Comparison of ENCODE assay signal across 1 cellular context in genomic region chr2:86440631-86441391, GRCh38.
TF ChIP-seq lines count a peak whose summit lies in the region.

Gene KDM3A (plus strand): TSS chr2:86441371. CDS start chr2:86442048, 677 bp downstream.

TF ChIP-seq in WTC11, 78 proteins besides CTCF, POLR2A, EP300 and RAD21 (continued from another document):
- TF ChIP-seq NR2C2 (CRISPR knock-in tag; IDR thresholded peaks at IDR 0.05) (peak; percentile 82), ATF2 (CRISPR knock-in tag; IDR thresholded peaks at IDR 0.05; ENCODE audit: borderline replicate concordance, low read depth) (peak; percentile 75; the same call in 1 of the 2 replicates), CBFB (CRISPR knock-in tag; IDR thresholded peaks at IDR 0.05; ENCODE audit: low read depth) (peak; percentile 89; the same call in 1 of the 2 replicates), ZNF219 (CRISPR knock-in tag; IDR thresholded peaks at IDR 0.05; ENCODE audit: borderline replicate concordance) (peak; percentile 92), ESRRA (CRISPR knock-in tag; IDR thresholded peaks at IDR 0.05; ENCODE audit: borderline replicate concordance) (peak; percentile 95; the same call in 1 of the 2 replicates), IRF1 (CRISPR knock-in tag; IDR thresholded peaks at IDR 0.05) (peak; percentile 99), PREB (CRISPR knock-in tag; IDR thresholded peaks at IDR 0.05; ENCODE audit: borderline replicate concordance) (peak; percentile 95), ERG (CRISPR knock-in tag; IDR thresholded peaks at IDR 0.05) (no peak), MXD4 (CRISPR knock-in tag; IDR thresholded peaks at IDR 0.05; ENCODE audit: borderline replicate concordance) (no peak), ZBTB43 (CRISPR knock-in tag; IDR thresholded peaks at IDR 0.05) (peak; percentile 97), PRRX2 (CRISPR knock-in tag; IDR thresholded peaks at IDR 0.05) (no peak), NFYB (CRISPR knock-in tag; conservative IDR thresholded peaks at IDR 0.05; ENCODE audit: low read depth) (peak; percentile 74), RORB (CRISPR knock-in tag; IDR thresholded peaks at IDR 0.05) (no peak), TEAD1 (CRISPR knock-in tag; IDR thresholded peaks at IDR 0.05) (peak; percentile 99), FOXP4 (CRISPR knock-in tag; IDR thresholded peaks at IDR 0.05) (peak; percentile 99), E2F5 (CRISPR knock-in tag; IDR thresholded peaks at IDR 0.05) (peak; percentile 95), ZNF138 (CRISPR knock-in tag; conservative IDR thresholded peaks at IDR 0.05) (peak; percentile 94; the same call in 1 of the 2 replicates), FOXP1 (CRISPR knock-in tag; IDR thresholded peaks at IDR 0.05; ENCODE audit: borderline replicate concordance) (peak; percentile 99), E2F4 (CRISPR knock-in tag; IDR thresholded peaks at IDR 0.05; ENCODE audit: borderline replicate concordance, low read depth) (peak; percentile 68; the same call in 1 of the 2 replicates), ZNF263 (CRISPR knock-in tag; IDR thresholded peaks at IDR 0.05; ENCODE audit: low read depth) (peak; percentile 91), CREM (CRISPR knock-in tag; IDR thresholded peaks at IDR 0.05) (peak; percentile 91), MYBL2 (CRISPR knock-in tag; IDR thresholded peaks at IDR 0.05) (peak; percentile 98), ZNF232 (CRISPR knock-in tag; IDR thresholded peaks at IDR 0.05) (peak; percentile 99), USF1 (CRISPR knock-in tag; IDR thresholded peaks at IDR 0.05) (peak; percentile 92), ZNF317 (CRISPR knock-in tag; IDR thresholded peaks at IDR 0.05; ENCODE audit: borderline replicate concordance, low read depth) (peak; percentile 78), ZNF532 (CRISPR knock-in tag; IDR thresholded peaks at IDR 0.05; ENCODE audit: borderline replicate concordance) (no peak), ATF3 (CRISPR knock-in tag; conservative IDR thresholded peaks at IDR 0.05) (peak; percentile 77; the same call in 1 of the 2 replicates), NR3C1 (CRISPR knock-in tag; conservative IDR thresholded peaks at IDR 0.05; ENCODE audit: low read depth) (peak; percentile 85; the same call in 1 of the 2 replicates), ZNF416 (CRISPR knock-in tag; IDR thresholded peaks at IDR 0.05) (no peak), STAT6 (CRISPR knock-in tag; conservative IDR thresholded peaks at IDR 0.05; ENCODE audit: low read depth) (no peak), ZNF671 (CRISPR knock-in tag; IDR thresholded peaks at IDR 0.05) (no peak)
